8 cellular contexts compared by ENCODE assay signal in genomic region chr12:124294686-124295315, GRCh38. TPM values are rescaled to one million over a fixed set of nuclear protein-coding genes. Genes with fewer than 3 reads are reported as not detected.
DNase-seq lines count a peak whose midpoint lies in the region; ATAC-seq lines count a peak whose summit lies in the region.

TSS of gene RFLNA (plus strand) at chr12:124295093. CDS start at chr12:124295430, 337 bp downstream.

- H3K4me1 ChIP-seq in HUES64 (ENCODE audit: insufficient read depth, low read length): peaks cover 19% of the 10 kb centered on the region
- H3K4me1 ChIP-seq in iPS-20b (ENCODE audit: insufficient read depth, low read length): peaks cover 7% of the 10 kb centered on the region; the same call in 1 of the 2 replicates

- WGBS in HUES64: 4% methylated on average over 63 of the region's 63 CpGs

- H3K36me3 ChIP-seq in HUES64 (ENCODE audit: insufficient read depth, low read length) (no peaks in the 10 kb centered on the region), iPS-20b (ENCODE audit: insufficient read depth, low read depth, low read length) (no peaks in the 10 kb centered on the region)

- ATAC-seq in HG02678 (IDR thresholded peaks at IDR 0.05; ENCODE audit: unreplicated experiment) (no peak), HG03432 (IDR thresholded peaks at IDR 0.05; ENCODE audit: unreplicated experiment) (no peak), GM19351 (IDR thresholded peaks at IDR 0.05; ENCODE audit: unreplicated experiment) (no peak)

- H3K9me3 ChIP-seq in HUES64 (ENCODE audit: insufficient read depth, low read depth, low read length) (no peaks in the 10 kb centered on the region), iPS-20b (ENCODE audit: insufficient read depth, low read depth, low read length) (no peaks in the 10 kb centered on the region)

- peak; percentile 75 for DNase-seq in astrocyte of the hippocampus (ENCODE audit: low read depth, low spot score)
- no peak for DNase-seq in NCI-H2081 (lab: John Stamatoyannopoulos, UW)

- peaks cover 33% of the 10 kb centered on the region for H3K27me3 ChIP-seq in HUES64 (ENCODE audit: insufficient read depth, low read length)
- peaks cover 36% of the 10 kb centered on the region for H3K27me3 ChIP-seq in iPS-20b (ENCODE audit: insufficient read depth, low read length)

- H3K9ac ChIP-seq in HUES64 (ENCODE audit: low read depth, low read length) (no peak within 1 kb of the TSS; the same call in 1 of the 2 replicates), iPS-20b (ENCODE audit: low read depth, low read length) (peak within 1 kb of the TSS; percentile 30; the same call in 1 of the 2 replicates)

- H3K27ac ChIP-seq in HUES64 (ENCODE audit: low read depth, low read length) (no peak within 1 kb of the TSS), iPS-20b (ENCODE audit: low read length) (no peak within 1 kb of the TSS), skin epidermis (peak within 1 kb of the TSS in 4 of 21 experiments; percentile 22 to 71 (median 30))

- H3K4me3 ChIP-seq in HUES64 (ENCODE audit: low read length): peak within 1 kb of the TSS; percentile 54
- H3K4me3 ChIP-seq in iPS-20b (ENCODE audit: low read length): peak within 1 kb of the TSS; percentile 61
- H3K4me3 ChIP-seq in skin epidermis: peak within 1 kb of the TSS; percentile 10 to 43 (median 31)

RNA-seq across cellular contexts. Expression of gene RFLNA, which starts in this region (rescaled TPM):
- polyA plus RNA-seq in HUES64 (2013, experiment 1 of 2): 4.7 TPM
- 4.6 TPM for polyA plus RNA-seq in HUES64 (2013, experiment 2 of 2)
